Comparison of ENCODE assay signal across 8 cellular contexts in genomic region chrX:71910526-71911022, GRCh38. TPM values are rescaled to one million over a fixed set of nuclear protein-coding genes. Genes with fewer than 3 reads are reported as not detected.
DNase-seq lines count a peak whose midpoint lies in the region; ATAC-seq and TF ChIP-seq lines count a peak whose summit lies in the region.

NHSL2 (plus strand) TSS chrX:71910845.

- in situ Hi-C loops in GM23248 (cut with MboI): no loop called here

- intact Hi-C loops in aorta (cut with DNase I): no loop called here

- no peaks in the 10 kb centered on the region for H3K36me3 ChIP-seq in GM23248 (ENCODE audit: low read depth)
- H3K36me3 ChIP-seq in esophagus (ENCODE audit: control insufficient read depth in 2 of 2, insufficient read depth in 2 of 2, low read length in 1 of 2): no peaks in the 10 kb centered on the region
- no peaks in the 10 kb centered on the region for H3K36me3 ChIP-seq in neural cell (ENCODE audit: insufficient read depth, low read length)
- no peaks in the 10 kb centered on the region for H3K36me3 ChIP-seq in aorta (ENCODE audit: control insufficient read depth in 1 of 2, insufficient read depth in 2 of 2, low read length in 1 of 2)

- 0 to 1% methylated on average over 8 to 16 of the region's 35 CpGs for WGBS in GM23248 (ENCODE audit: low coverage in 1 of 2, low lambda C conversion rate in 2 of 2, missing lambda C conversion rate in 2 of 2), 2 experiments
- WGBS in esophagus, 2 donors: 2 to 34% methylated on average over 15 to 35 of the region's 35 CpGs
- 0 to 31% methylated on average over 16 to 35 of the region's 35 CpGs for WGBS in aorta, 2 donors

- peak within 1 kb of the TSS; percentile 78 for H3K4me2 ChIP-seq in GM23248 (ENCODE audit: unreplicated experiment)
- H3K4me2 ChIP-seq in neural cell (ENCODE audit: low read length): no peak within 1 kb of the TSS

- no peaks in the 10 kb centered on the region for H3K27me3 ChIP-seq in GM23248 (replicated peaks; ENCODE audit: insufficient read depth)
- peaks cover 0 to 9% of the 10 kb centered on the region in 2 donors for H3K27me3 ChIP-seq in esophagus (ENCODE audit: control insufficient read depth in 1 of 2, insufficient read depth in 2 of 2, low read length in 2 of 2)
- H3K27me3 ChIP-seq in neural cell (ENCODE audit: insufficient read depth, low read depth, low read length): peaks cover 23% of the 10 kb centered on the region
- H3K27me3 ChIP-seq in aorta (ENCODE audit: control insufficient read depth in 1 of 2, insufficient read depth in 2 of 2, low read length in 1 of 2): no peaks in the 10 kb centered on the region

- peak within 1 kb of the TSS; percentile 73 for H3K4me3 ChIP-seq in GM23248
- H3K4me3 ChIP-seq in esophagus (ENCODE audit: low read depth in 1 of 2, low read length in 2 of 2): peak within 1 kb of the TSS; percentile 35 to 39
- peak within 1 kb of the TSS; percentile 65 for H3K4me3 ChIP-seq in neural cell (ENCODE audit: low read length)
- peak within 1 kb of the TSS; percentile 19 to 31 for H3K4me3 ChIP-seq in aorta (ENCODE audit: low read length in 2 of 2)

- H3K36me3 Mint-ChIP-seq in T-helper 17 cell (ENCODE audit: low read depth): no peaks in the 10 kb centered on the region

- H3K4me3 Mint-ChIP-seq in T-helper 17 cell: peak within 1 kb of the TSS; percentile 75

- H3K79me2 ChIP-seq in GM23248 (ENCODE audit: insufficient read depth) (no peaks in the 10 kb centered on the region), neural cell (replicated peaks; ENCODE audit: insufficient read depth, low read length) (no peaks in the 10 kb centered on the region)

- H2AFZ ChIP-seq in GM23248: peak within 1 kb of the TSS; percentile 75
- H2AFZ ChIP-seq in neural cell (ENCODE audit: low read depth, low read length): no peak within 1 kb of the TSS

- H4K20me1 ChIP-seq in GM23248 (ENCODE audit: insufficient read depth): no peaks in the 10 kb centered on the region
- H4K20me1 ChIP-seq in neural cell (ENCODE audit: insufficient read depth): no peaks in the 10 kb centered on the region

- TF ChIP-seq RAD21 in neural cell (conservative IDR thresholded peaks at IDR 0.05): no peak

- DNase-seq in GM23248 (peak; percentile 57), T-helper 17 cell (no peak), aorta (peak in 1 of 2 donors; percentile 78), HPDE6-E6E7 (ENCODE audit: extremely low spot score) (no peak)

- TF ChIP-seq EP300 in neural cell (conservative IDR thresholded peaks at IDR 0.05; ENCODE audit: poor library complexity, severe bottlenecking): no peak

- H3K4me1 ChIP-seq in GM23248 (ENCODE audit: insufficient read depth): no peaks in the 10 kb centered on the region
- no peaks in the 10 kb centered on the region for H3K4me1 ChIP-seq in esophagus (ENCODE audit: control insufficient read depth in 2 of 2, insufficient read depth in 2 of 2, low read length in 1 of 2)
- no peaks in the 10 kb centered on the region for H3K4me1 ChIP-seq in aorta (ENCODE audit: control insufficient read depth in 1 of 2, insufficient read depth in 2 of 2, low read length in 2 of 2)

- H3K27ac Mint-ChIP-seq in T-helper 17 cell: no peak within 1 kb of the TSS

- H3K9me3 ChIP-seq in GM23248 (ENCODE audit: low read depth) (no peaks in the 10 kb centered on the region), T-helper 17 cell (ENCODE audit: control insufficient read depth, low read length, poor library complexity, severe bottlenecking) (no peaks in the 10 kb centered on the region), esophagus (ENCODE audit: control insufficient read depth in 2 of 2, insufficient read depth in 1 of 2, low read depth in 1 of 2, low read length in 1 of 2) (peaks cover 0 to 3% of the 10 kb centered on the region in 2 donors), neural cell (ENCODE audit: low read length) (no peaks in the 10 kb centered on the region), aorta (ENCODE audit: control insufficient read depth, low read length) (no peaks in the 10 kb centered on the region)

- peak; percentile 51 for ATAC-seq in T-helper 17 cell
- ATAC-seq in aorta (ENCODE audit: low FRiP score): peak; percentile 51
- ATAC-seq in HG03108 (IDR thresholded peaks at IDR 0.05; ENCODE audit: unreplicated experiment): no peak
- ATAC-seq in HG02938 (IDR thresholded peaks at IDR 0.05; ENCODE audit: unreplicated experiment): no peak

- H3K27ac ChIP-seq in GM23248: no peak within 1 kb of the TSS
- no peak within 1 kb of the TSS for H3K27ac ChIP-seq in esophagus (ENCODE audit: low read depth in 2 of 2, low read length in 1 of 2)
- H3K27ac ChIP-seq in neural cell (ENCODE audit: low read length): no peak within 1 kb of the TSS
- no peak within 1 kb of the TSS for H3K27ac ChIP-seq in aorta (ENCODE audit: low read depth in 1 of 2, low read length in 2 of 2)

- H3F3A ChIP-seq in GM23248 (ENCODE audit: insufficient read depth) (no peaks in the 10 kb centered on the region), neural cell (ENCODE audit: insufficient read depth, low read length, poor library complexity, severe bottlenecking) (no peaks in the 10 kb centered on the region)

- H3K9me2 ChIP-seq in GM23248 (ENCODE audit: insufficient read depth) (no peaks in the 10 kb centered on the region), neural cell (ENCODE audit: insufficient read depth, low read length) (no peaks in the 10 kb centered on the region)

- H3K9ac ChIP-seq in GM23248 (peak within 1 kb of the TSS; percentile 55), neural cell (ENCODE audit: low read length) (no peak within 1 kb of the TSS)

- peaks cover 2% of the 10 kb centered on the region for H3K4me1 Mint-ChIP-seq in T-helper 17 cell

- no peak for TF ChIP-seq CTCF in neural cell (IDR thresholded peaks at IDR 0.05; ENCODE audit: poor library complexity, severe bottlenecking)

- peaks cover 36% of the 10 kb centered on the region for H3K27me3 Mint-ChIP-seq in T-helper 17 cell

TF ChIP-seq in neural cell, 6 proteins besides CTCF, POLR2A, EP300 and RAD21:
- no peak for TF ChIP-seq REST (IDR thresholded peaks at IDR 0.05; ENCODE audit: borderline replicate concordance)
- TF ChIP-seq MXI1 (conservative IDR thresholded peaks at IDR 0.05; ENCODE audit: poor library complexity, severe bottlenecking): no peak
- TF ChIP-seq EZH2 (IDR thresholded peaks at IDR 0.05; ENCODE audit: borderline replicate concordance, insufficient read depth, low read length, poor library complexity, severe bottlenecking): no peak
- no peak for TF ChIP-seq POLR2AphosphoS5 (IDR thresholded peaks at IDR 0.05)
- no peak for TF ChIP-seq SMC3 (conservative IDR thresholded peaks at IDR 0.05; ENCODE audit: poor library complexity)
- no peak for TF ChIP-seq TAF1 (IDR thresholded peaks at IDR 0.05; ENCODE audit: low read depth)

RNA-seq across cellular contexts. Expression of gene NHSL2, which starts in this region (rescaled TPM):
- total RNA-seq in GM23248 (2014; rRNA removed; shearing (Covaris generic)): 3.2 and 4.7 TPM in 2 replicates
- 5.3 and 6.5 TPM in 2 replicates for polyA plus RNA-seq in GM23248 (2016; fragmentation: Nextera tagmentation; extraction: Ambion mirVana)
- 10 to 100 TPM; 10.0 to 20.3 TPM for total RNA-seq in T-helper 17 cell
- under 1 TPM; 0.41 to 0.51 TPM for polyA plus RNA-seq in esophagus
- 0.87 and 1.5 TPM in 2 replicates for polyA plus RNA-seq in neural cell
- 3.2 and 3.9 TPM in 2 replicates for polyA minus RNA-seq in neural cell
- total RNA-seq in aorta: 10 to 100 TPM; 28.8 to 50.4 TPM
- 1 to 10 TPM in 1 of 2 donors, under 1 TPM in 1; 0.88 to 3.0 TPM for polyA plus RNA-seq in aorta

Comparison
In these comparisons a context has a peak if more than half of its experiments do, and no peak if none do; other contexts are left out.
1. ATAC-seq: peak in T-helper 17 cell (single experiment) and aorta (single experiment); none in HG03108 (single experiment) and HG02938 (single experiment).
2. Peak in every context shown above with its lines, with median percentiles within 50 percentile points of each other: H3K4me3 ChIP-seq.